In genomic region chr17:73710095-73710592, GRCh38 we compare ENCODE assay signal across 8 cellular contexts.
A peak's percentile ranks its signal among the peaks of the same experiment; 100 is the strongest.
DNase-seq lines count a peak whose midpoint lies in the region; ATAC-seq, FAIRE-seq and TF ChIP-seq lines count a peak whose summit lies in the region.

No MANE protein-coding gene starts in this region.

- no peak overlapping the region for H2BK120ac ChIP-seq in trophoblast cell (ENCODE audit: insufficient read depth, low read length, poor library complexity)

- no peaks in the 10 kb centered on the region for H3K9me3 Mint-ChIP-seq in activated T-helper 17 cell treated with anti-CD3 and anti-CD28 coated beads, Interleukin-2, amount 50 U/mL, for 72 hours

- no peak for TF ChIP-seq POLR2A in uterus (IDR thresholded peaks at IDR 0.05)

- no peaks in the 10 kb centered on the region for H3K4me1 ChIP-seq in Panc1 (ENCODE audit: control insufficient read depth, insufficient read depth, low read length)
- H3K4me1 ChIP-seq in trophoblast cell (ENCODE audit: control insufficient read depth in 1 of 2, insufficient read depth in 2 of 2, low read length in 2 of 2), result peaks cover 0 to 2% of the 10 kb centered on the region in 2 experiments
- H3K4me1 ChIP-seq in uterus, result no peaks in the 10 kb centered on the region

- H3K4ac ChIP-seq in trophoblast cell (ENCODE audit: low read depth, low read length), result no peak overlapping the region

- H4K8ac ChIP-seq in trophoblast cell (ENCODE audit: low read depth, low read length), result no peak overlapping the region

- H4K12ac ChIP-seq in trophoblast cell (ENCODE audit: low read depth, low read length), result no peak overlapping the region

- peaks cover 6% of the 10 kb centered on the region for H3K4me1 Mint-ChIP-seq in activated T-helper 17 cell treated with anti-CD3 and anti-CD28 coated beads, Interleukin-2, amount 50 U/mL, for 72 hours

- no peak overlapping the region for H3K4me3 Mint-ChIP-seq in activated T-helper 17 cell treated with anti-CD3 and anti-CD28 coated beads, Interleukin-2, amount 50 U/mL, for 72 hours

- no TSS peak for BruUV-seq in Panc1 (replicated peaks; lab: Mats Ljungman, UMichigan)

- TF ChIP-seq CTCF in C4-2B (conservative IDR thresholded peaks at IDR 0.05) (peak; percentile 91), HFF-Myc (IDR thresholded peaks at IDR 0.05; ENCODE audit: low read depth, low read length, missing control alignments) (peak; percentile 40), Panc1 (IDR thresholded peaks at IDR 0.05) (peak; percentile 93), uterus (IDR thresholded peaks at IDR 0.05) (peak; percentile 22 to 64 (median 54))

- peak overlapping the region; percentile 26 for H3K4me2 ChIP-seq in trophoblast cell (ENCODE audit: low read length)

- H3K36me3 ChIP-seq in Panc1 (ENCODE audit: control insufficient read depth, insufficient read depth, low read length) (no peaks in the 10 kb centered on the region), trophoblast cell (ENCODE audit: control insufficient read depth in 1 of 2, insufficient read depth in 2 of 2, low read length in 2 of 2) (no peaks in the 10 kb centered on the region), uterus (no peaks in the 10 kb centered on the region)

- in situ Hi-C loops in Panc1 (cut with HindIII; ENCODE audit: low pct_unique_long_range_greater_than_20kb, low sequenced_read_pairs), result no loop called here

- H3K36me3 Mint-ChIP-seq in activated T-helper 17 cell treated with anti-CD3 and anti-CD28 coated beads, Interleukin-2, amount 50 U/mL, for 72 hours (ENCODE audit: low read depth), result no peaks in the 10 kb centered on the region

- no peaks in the 10 kb centered on the region for H3K79me1 ChIP-seq in trophoblast cell (ENCODE audit: low read length)

- no peak overlapping the region for H3K23ac ChIP-seq in trophoblast cell (ENCODE audit: low read length)

- H3K9ac ChIP-seq in trophoblast cell (ENCODE audit: low read length), result no peak overlapping the region

- peaks cover 4% of the 10 kb centered on the region for H3K27me3 Mint-ChIP-seq in activated T-helper 17 cell treated with anti-CD3 and anti-CD28 coated beads, Interleukin-2, amount 50 U/mL, for 72 hours

- FAIRE-seq in frontal cortex (lab: Jason Lieb, UNC), result no peak

- H3K27ac Mint-ChIP-seq in activated T-helper 17 cell treated with anti-CD3 and anti-CD28 coated beads, Interleukin-2, amount 50 U/mL, for 72 hours, result no peak overlapping the region

- no CpG with 5 or more reads among the region's 15 CpGs for WGBS in trophoblast cell (ENCODE audit: extremely low coverage, insufficient coverage, insufficient read length)

- POLR2A ChIA-PET in Panc1 (lab: Charles Lee), result no interaction called here

- H3K27me3 ChIP-seq in Panc1 (ENCODE audit: control insufficient read depth, insufficient read depth, low read length) (peaks cover 22% of the 10 kb centered on the region), trophoblast cell (ENCODE audit: insufficient read depth, low read length) (no peaks in the 10 kb centered on the region), uterus (peaks cover 0 to 6% of the 10 kb centered on the region in 2 donors)

- no peak overlapping the region for H2AK5ac ChIP-seq in trophoblast cell (ENCODE audit: low read length)

- intact Hi-C loops in Panc1 (cut with micrococcal nuclease; ENCODE audit: unreplicated experiment) (loop anchor here (2.0 kb wide), 1 partner anchor 281 kb away; no protein-coding TSS in a partner anchor), uterus (cut with DNase I; ENCODE audit: low total_unique reads) (no loop called here)

- no peak for DNase-seq in HFF-Myc (ENCODE audit: extremely low read depth, low read depth)
- peak; percentile 28 for DNase-seq in Panc1 (ENCODE audit: low read depth, low spot score)
- peak; percentile 28 to 60 for DNase-seq in frontal cortex (ENCODE audit: low spot score in 2 of 2)
- peak; percentile 66 to 78 for DNase-seq in trophoblast cell
- peak in 1 of 2 donors; percentile 20 for DNase-seq in uterus

- H4K91ac ChIP-seq in trophoblast cell (ENCODE audit: low read depth, low read length), result no peak overlapping the region

- H3K27ac ChIP-seq in C4-2B (no peak overlapping the region), Panc1 (ENCODE audit: low read length) (no peak overlapping the region), trophoblast cell (ENCODE audit: low read depth, low read length) (no peak overlapping the region), uterus (no peak overlapping the region)

- ATAC-seq in Panc1, result peak; percentile 86
- peak; percentile 66 for ATAC-seq in activated T-helper 17 cell treated with anti-CD3 and anti-CD28 coated beads, Interleukin-2, amount 50 U/mL, for 72 hours (replicated peaks)
- no peak for ATAC-seq in HG02852 (IDR thresholded peaks at IDR 0.05; ENCODE audit: unreplicated experiment)

- CTCF ChIA-PET in Panc1 (lab: Charles Lee), result interaction anchor here (0.7 to 1.5 kb wide), 4 partner anchors 276 to 1163 kb away, joined by 3 to 5 read pairs (median 4); partner anchors contain the start of gene FDXR

- H3K4me3 ChIP-seq in HFF-Myc (replicated peaks; ENCODE audit: low read depth, low read length), result no peak overlapping the region
- H3K4me3 ChIP-seq in Panc1 (ENCODE audit: low read depth in 2 of 2, low read length in 2 of 2), result no peak overlapping the region
- no peak overlapping the region for H3K4me3 ChIP-seq in trophoblast cell (ENCODE audit: low read depth, low read length)
- H3K4me3 ChIP-seq in uterus, result no peak overlapping the region

- no peaks in the 10 kb centered on the region for H3K79me2 ChIP-seq in trophoblast cell (ENCODE audit: control insufficient read depth, insufficient read depth, low read length, poor library complexity)

- no peak overlapping the region for H3K14ac ChIP-seq in trophoblast cell (ENCODE audit: low read length)

- H2BK5ac ChIP-seq in trophoblast cell (ENCODE audit: low read depth, low read length, poor library complexity), result no peak overlapping the region

- no peak overlapping the region for H2AFZ ChIP-seq in trophoblast cell (ENCODE audit: insufficient read depth, low read length, poor library complexity)

- H3K9me3 ChIP-seq in Panc1 (ENCODE audit: control insufficient read depth, insufficient read depth, low read depth, low read length) (no peaks in the 10 kb centered on the region), trophoblast cell (ENCODE audit: insufficient read depth, low read depth, low read length) (peaks cover 1% of the 10 kb centered on the region), uterus (no peaks in the 10 kb centered on the region)

- H2BK12ac ChIP-seq in trophoblast cell (ENCODE audit: low read length), result no peak overlapping the region

- H3K18ac ChIP-seq in trophoblast cell (ENCODE audit: low read length), result no peak overlapping the region

Comparison
In these comparisons a context has a peak if more than half of its experiments do, and no peak if none do; other contexts are left out.
1. CTCF ChIP-seq: peak in every context shown above with its lines; median percentile 93 in Panc1; 91 in C4-2B; 54 in uterus; 40 in HFF-Myc.